13 cellular contexts compared by ENCODE assay signal in genomic region chr10:132589015-132589414, GRCh38. TPM values are rescaled to one million over a fixed set of nuclear protein-coding genes. Genes with fewer than 3 reads are reported as not detected.
DNase-seq lines count a peak whose midpoint lies in the region; ATAC-seq, FAIRE-seq and TF ChIP-seq lines count a peak whose summit lies in the region.
"Had no signal": no experiment of that assay in that cellular context is flagged by ENCODE, and none has a peak within 500 bp of the region (broad histone marks: within the 10 kb centered on the region; RNA-seq: fewer than 3 reads in every experiment).

No MANE protein-coding gene starts in this region.

- H2BK120ac ChIP-seq in neuronal stem cell (ENCODE audit: low read depth, low read length), result no peak overlapping the region

- H2BK12ac ChIP-seq in neuronal stem cell (ENCODE audit: low read length), result no peak overlapping the region

- peaks cover 11% of the 10 kb centered on the region for H3K79me1 ChIP-seq in neuronal stem cell (ENCODE audit: low read depth, low read length)

- H2BK15ac ChIP-seq in neuronal stem cell (ENCODE audit: low read length), result peak overlapping the region; percentile 6

- peaks cover 6 to 56% (median 34%) of the 10 kb centered on the region in 4 donors for H3K4me1 ChIP-seq in liver (ENCODE audit: control insufficient read depth in 4 of 4, insufficient read depth in 4 of 4, low read length in 3 of 4)
- peaks cover 43% of the 10 kb centered on the region for H3K4me1 ChIP-seq in HepG2 (ENCODE audit: insufficient read depth, low read length)
- peaks cover 6 to 8% of the 10 kb centered on the region in 2 donors for H3K4me1 ChIP-seq in neuronal stem cell (ENCODE audit: control insufficient read depth in 2 of 2, insufficient read depth in 1 of 2, low read depth in 1 of 2, low read length in 2 of 2)
- H3K4me1 ChIP-seq in vagina, result peaks cover 63% of the 10 kb centered on the region

- H3K27ac ChIP-seq in liver (ENCODE audit: low read depth in 1 of 2, low read length in 2 of 2) (peak overlapping the region; percentile 49 to 66), HepG2 (ENCODE audit: extremely low read length, insufficient read depth, low read length) (no peak overlapping the region), neuronal stem cell (replicated peaks; ENCODE audit: low read length) (no peak overlapping the region), vagina (peak overlapping the region; percentile 47)
- H3K27ac ChIP-seq: KMS-11, PC-9 had no signal

- peak overlapping the region; percentile 67 for H3K4me3 Mint-ChIP-seq in dendritic cell treated with granulocyte-macrophage colony-stimulating factor and Interleukin-4, amounts not matched to agents 40 ng/mL and 50 ng/mL, for 4 days

- peak overlapping the region; percentile 94 for H3K27ac Mint-ChIP-seq in dendritic cell treated with granulocyte-macrophage colony-stimulating factor and Interleukin-4, amounts not matched to agents 40 ng/mL and 50 ng/mL, for 4 days
- H3K27ac Mint-ChIP-seq: activated naive CD8-positive, alpha-beta T cell had no signal

- peak overlapping the region; percentile 84 for H3K18ac ChIP-seq in neuronal stem cell (ENCODE audit: low read length)

- H2AFZ ChIP-seq in HepG2 (ENCODE audit: low read length), result no peak overlapping the region
- no peak overlapping the region for H2AFZ ChIP-seq in neuronal stem cell (ENCODE audit: low read length)
- H2AFZ ChIP-seq: PC-9 had no signal

- TF ChIP-seq EP300 in HepG2 (IDR thresholded peaks at IDR 0.05; ENCODE audit: low read depth in 2 of 2, low read length in 2 of 2) (no peak), HepG2 (CRISPR knock-in tag; IDR thresholded peaks at IDR 0.05; ENCODE audit: borderline replicate concordance) (no peak)

- H3K27me3 Mint-ChIP-seq in dendritic cell treated with granulocyte-macrophage colony-stimulating factor and Interleukin-4, amounts not matched to agents 40 ng/mL and 50 ng/mL, for 4 days, result peaks cover 11% of the 10 kb centered on the region
- H3K27me3 Mint-ChIP-seq: activated naive CD8-positive, alpha-beta T cell; CD4-positive, alpha-beta memory T cell had no signal

- no peak overlapping the region for H3K14ac ChIP-seq in neuronal stem cell (ENCODE audit: low read length)

- H2AK5ac ChIP-seq in neuronal stem cell (ENCODE audit: low read depth, low read length), result peak overlapping the region; percentile 48

- no peaks in the 10 kb centered on the region for H4K20me1 ChIP-seq in HepG2 (ENCODE audit: insufficient read depth, low read length)

- CTCF ChIA-PET in HepG2 (lab: Yijun Ruan, JAX; ENCODE audit: low intra/inter-chr PET ratio, low total read pairs), result no interaction called here

- no peak overlapping the region for H4K8ac ChIP-seq in neuronal stem cell (ENCODE audit: low read depth, low read length)

- no peak overlapping the region for H3K4me3 ChIP-seq in liver (ENCODE audit: low read depth in 1 of 3, low read length in 3 of 3)
- no peak overlapping the region for H3K4me3 ChIP-seq in HepG2 (replicated peaks in 1 of 3; ENCODE audit: insufficient read depth in 1 of 3, low read depth in 2 of 3, low read length in 3 of 3)
- H3K4me3 ChIP-seq in neuronal stem cell (ENCODE audit: low read length in 2 of 2), result no peak overlapping the region
- peak overlapping the region in 1 of 2 donors; percentile 7 for H3K4me3 ChIP-seq in vagina
- H3K4me3 ChIP-seq: PC-9 had no signal

- H3K36me3 ChIP-seq in liver (ENCODE audit: control insufficient read depth in 4 of 4, insufficient read depth in 3 of 4, low read depth in 1 of 4, low read length in 3 of 4) (no peaks in the 10 kb centered on the region), HepG2 (replicated peaks in 1 of 2; ENCODE audit: control insufficient read depth in 1 of 2, insufficient read depth in 2 of 2, low read length in 2 of 2) (no peaks in the 10 kb centered on the region), neuronal stem cell (replicated peaks in 1 of 2; ENCODE audit: control insufficient read depth in 2 of 2, insufficient read depth in 2 of 2, low read length in 2 of 2) (no peaks in the 10 kb centered on the region), vagina (no peaks in the 10 kb centered on the region)

- no peak overlapping the region for H4K91ac ChIP-seq in neuronal stem cell (ENCODE audit: low read depth, low read length, poor library complexity)

- no peaks in the 10 kb centered on the region for H3K9me3 Mint-ChIP-seq in dendritic cell treated with granulocyte-macrophage colony-stimulating factor and Interleukin-4, amounts not matched to agents 40 ng/mL and 50 ng/mL, for 4 days

- intact Hi-C loops in HepG2 (cut with micrococcal nuclease; ENCODE audit: unreplicated experiment), result no loop called here
- intact Hi-C loops in dendritic cell treated with granulocyte-macrophage colony-stimulating factor and Interleukin-4, amounts not matched to agents 40 ng/mL and 50 ng/mL, for 4 days (cut with micrococcal nuclease), result no loop called here
- intact Hi-C loops in vagina (cut with DNase I), result no loop called here

- peak overlapping the region; percentile 46 for H2BK5ac ChIP-seq in neuronal stem cell (ENCODE audit: low read length)

- peak overlapping the region; percentile 38 for H3K23ac ChIP-seq in neuronal stem cell (ENCODE audit: low read depth, low read length, poor library complexity)

- H3K79me2 ChIP-seq in HepG2 (ENCODE audit: insufficient read depth, low read length), result peaks cover 32% of the 10 kb centered on the region

- no peaks in the 10 kb centered on the region for H3K27me3 ChIP-seq in liver (ENCODE audit: control insufficient read depth in 4 of 4, insufficient read depth in 4 of 4, low read length in 3 of 4)
- no peaks in the 10 kb centered on the region; a peak in 1 of 5 replicates for H3K27me3 ChIP-seq in HepG2 (ENCODE audit: control insufficient read depth in 1 of 2, insufficient read depth in 2 of 2, low read length in 2 of 2)
- H3K27me3 ChIP-seq in neuronal stem cell (ENCODE audit: control insufficient read depth in 3 of 3, insufficient read depth in 3 of 3, low read depth in 1 of 3, low read length in 3 of 3), result no peaks in the 10 kb centered on the region
- no peaks in the 10 kb centered on the region for H3K27me3 ChIP-seq in vagina

- H3K9me3 ChIP-seq in liver (ENCODE audit: control insufficient read depth in 4 of 4, low read length in 3 of 4), result no peaks in the 10 kb centered on the region
- H3K9me3 ChIP-seq in HepG2 (ENCODE audit: low read length), result no peaks in the 10 kb centered on the region
- peaks cover 3 to 5% of the 10 kb centered on the region in 2 donors for H3K9me3 ChIP-seq in neuronal stem cell (replicated peaks in 1 of 2; ENCODE audit: control insufficient read depth in 2 of 2, insufficient read depth in 1 of 2, low read depth in 1 of 2, low read length in 2 of 2)
- no peaks in the 10 kb centered on the region for H3K9me3 ChIP-seq in vagina

- H3K36me3 Mint-ChIP-seq in dendritic cell treated with granulocyte-macrophage colony-stimulating factor and Interleukin-4, amounts not matched to agents 40 ng/mL and 50 ng/mL, for 4 days (ENCODE audit: low read depth), result peaks cover 7% of the 10 kb centered on the region

- H3K4me1 Mint-ChIP-seq in dendritic cell treated with granulocyte-macrophage colony-stimulating factor and Interleukin-4, amounts not matched to agents 40 ng/mL and 50 ng/mL, for 4 days (ENCODE audit: low read depth), result peaks cover 78% of the 10 kb centered on the region

- DNase-seq in HepG2 (ENCODE audit: low spot score), result no peak
- DNase-seq in neuronal stem cell (ENCODE audit: low spot score), result no peak
- no peak for DNase-seq in vagina (ENCODE audit: extremely low spot score in 2 of 2)
- no peak for DNase-seq in SK-N-DZ (ENCODE audit: low spot score)
- no peak for DNase-seq in globus pallidus (ENCODE audit: low spot score)
- DNase-seq in DMS53 (lab: John Stamatoyannopoulos, UW), result no peak
- DNase-seq: CD4-positive, alpha-beta memory T cell; HCEC 1CT; PC-9 had no signal

- H3K9ac ChIP-seq in liver (ENCODE audit: low read depth in 1 of 2, low read length in 2 of 2), result no peak overlapping the region
- no peak overlapping the region for H3K9ac ChIP-seq in HepG2 (ENCODE audit: insufficient read depth, low read depth, low read length)
- no peak overlapping the region for H3K9ac ChIP-seq in neuronal stem cell (ENCODE audit: low read depth, low read length, poor library complexity)
- H3K9ac ChIP-seq: KMS-11 had no signal

- no peak overlapping the region for H3K4me2 ChIP-seq in HepG2 (ENCODE audit: low read depth, low read length)
- H3K4me2 ChIP-seq in neuronal stem cell (ENCODE audit: insufficient read depth, low read length, poor library complexity, severe bottlenecking), result no peak overlapping the region
- H3K4me2 ChIP-seq: KMS-11, PC-9 had no signal

- 76% methylated on average over 14 of the region's 14 CpGs for WGBS in liver
- 100% methylated on average over 11 of the region's 14 CpGs for WGBS in HepG2 (ENCODE audit: low lambda C conversion rate)
- WGBS in neuronal stem cell (ENCODE audit: extremely low coverage in 2 of 2, insufficient read length in 2 of 2, insufficient replicate concordance in 1 of 2), 2 donors, result no CpG with 5 or more reads among the region's 14 CpGs

- TF ChIP-seq CTCF in liver (IDR thresholded peaks at IDR 0.05; ENCODE audit: low read depth, low read length, missing input control) (no peak), HepG2 (CRISPR knock-in tag; IDR thresholded peaks at IDR 0.05) (no peak), vagina (IDR thresholded peaks at IDR 0.05) (no peak)

- TF ChIP-seq POLR2A in HepG2 (IDR thresholded peaks at IDR 0.05; ENCODE audit: insufficient read depth in 1 of 2, low read depth in 2 of 2, low read length in 2 of 2) (no peak), vagina (IDR thresholded peaks at IDR 0.05) (no peak)

- TF ChIP-seq RAD21 in liver (IDR thresholded peaks at IDR 0.05) (no peak), HepG2 (CRISPR knock-in tag; IDR thresholded peaks at IDR 0.05) (no peak)

- no peak overlapping the region for H3K4ac ChIP-seq in neuronal stem cell (ENCODE audit: low read length)

- in situ Hi-C loops in HepG2 (cut with HindIII; ENCODE audit: extremely low pct_ligation_motif_present, low pct_unique_long_range_greater_than_20kb), result no loop called here

- BruUV-seq in HepG2 (replicated peaks; lab: Mats Ljungman, UMichigan), result no TSS peak

- no peak for ATAC-seq in HepG2

- POLR2A ChIA-PET in HepG2 (lab: Yijun Ruan, JAX), result no interaction called here

- no peak for FAIRE-seq in HepG2 (lab: Jason Lieb, UNC)

RNA-seq across cellular contexts. Expression of gene INPP5A, which starts 51.4 kb away (rescaled TPM):
- 10 to 100 TPM; 12.6 to 26.5 TPM for total RNA-seq in liver
- 1 to 10 TPM; 4.3 to 9.1 TPM for polyA plus RNA-seq in liver
- total RNA-seq in HepG2 (2016; rRNA removed; fragmentation: Illumina TruSeq; extraction: Trizol), result 37.9 and 46.8 TPM in 2 replicates
- 52.6 and 54.7 TPM in 2 replicates for total RNA-seq in HepG2 (2016; cell fraction: cytosol; rRNA removed; fragmentation: Illumina TruSeq; extraction: Trizol; ENCODE audit: low read depth)
- 38.3 and 42.5 TPM in 2 replicates for total RNA-seq in HepG2 (2016; cell fraction: insoluble cytoplasmic fraction; rRNA removed; fragmentation: Illumina TruSeq; extraction: Trizol)
- 103 and 110 TPM in 2 replicates for total RNA-seq in HepG2 (2016; cell fraction: membrane; rRNA removed; fragmentation: Illumina TruSeq; extraction: Trizol)
- 15.7 and 18.8 TPM in 2 replicates for total RNA-seq in HepG2 (2016; cell fraction: nucleus; rRNA removed; fragmentation: Illumina TruSeq; extraction: Trizol)
- 17.5 and 19.5 TPM in 2 replicates for polyA plus RNA-seq in HepG2 (2011; rRNA removed)
- polyA plus RNA-seq in HepG2 (2011; cell fraction: cytosol; rRNA removed), result 16.7 and 18.4 TPM in 2 replicates
- 14.6 and 14.9 TPM in 2 replicates for polyA plus RNA-seq in HepG2 (2011; cell fraction: nucleus; rRNA removed)
- 15.8 and 18.2 TPM in 2 replicates for polyA plus RNA-seq in HepG2 (2012)
- 49.5 and 52.9 TPM in 2 replicates for polyA plus RNA-seq in HepG2 (2016; cell fraction: cytosol; fragmentation: Illumina TruSeq; extraction: Trizol; ENCODE audit: low read depth)
- 40.7 and 47.8 TPM in 2 replicates for polyA plus RNA-seq in HepG2 (2016; cell fraction: insoluble cytoplasmic fraction; fragmentation: Illumina TruSeq; extraction: Trizol; ENCODE audit: low read depth)
- 97.2 and 97.6 TPM in 2 replicates for polyA plus RNA-seq in HepG2 (2016; cell fraction: membrane; fragmentation: Illumina TruSeq; extraction: Trizol; ENCODE audit: low read depth)
- polyA plus RNA-seq in HepG2 (2016; cell fraction: nucleus; fragmentation: Illumina TruSeq; extraction: Trizol; ENCODE audit: insufficient read depth, low read depth), result 25.8 and 27.0 TPM in 2 replicates
- 17.0 and 32.5 TPM in 2 replicates for polyA minus RNA-seq in HepG2 (2011; rRNA and poly(A)+ RNA removed; ENCODE audit: low replicate concordance)
- 16.4 and 21.7 TPM in 2 replicates for polyA minus RNA-seq in HepG2 (2011; cell fraction: cytosol; rRNA and poly(A)+ RNA removed)
- 19.1 and 20.6 TPM in 2 replicates for polyA minus RNA-seq in HepG2 (2011; cell fraction: nucleus; rRNA and poly(A)+ RNA removed)
- 13.4 TPM for polyA plus RNA-seq in neuronal stem cell (2013, experiment 1 of 2)
- 13.7 TPM for polyA plus RNA-seq in neuronal stem cell (2013, experiment 2 of 2)
- 24.3 TPM for total RNA-seq in vagina
- polyA plus RNA-seq in SK-N-DZ (2014; cell fraction: cytosol; rRNA removed), result 23.6 and 25.3 TPM in 2 replicates
- polyA plus RNA-seq in SK-N-DZ (2014; cell fraction: nucleus; rRNA removed), result 13.8 and 15.2 TPM in 2 replicates

Comparison
In these comparisons a context has a peak if more than half of its experiments do, and no peak if none do; other contexts are left out.
1. H3K27ac ChIP-seq: peak in liver (2 of 2) and vagina (single experiment); none in HepG2 (single experiment) and neuronal stem cell (single experiment).